Comparison of ENCODE assay signal across 20 cellular contexts in the genomic region with DNA sequence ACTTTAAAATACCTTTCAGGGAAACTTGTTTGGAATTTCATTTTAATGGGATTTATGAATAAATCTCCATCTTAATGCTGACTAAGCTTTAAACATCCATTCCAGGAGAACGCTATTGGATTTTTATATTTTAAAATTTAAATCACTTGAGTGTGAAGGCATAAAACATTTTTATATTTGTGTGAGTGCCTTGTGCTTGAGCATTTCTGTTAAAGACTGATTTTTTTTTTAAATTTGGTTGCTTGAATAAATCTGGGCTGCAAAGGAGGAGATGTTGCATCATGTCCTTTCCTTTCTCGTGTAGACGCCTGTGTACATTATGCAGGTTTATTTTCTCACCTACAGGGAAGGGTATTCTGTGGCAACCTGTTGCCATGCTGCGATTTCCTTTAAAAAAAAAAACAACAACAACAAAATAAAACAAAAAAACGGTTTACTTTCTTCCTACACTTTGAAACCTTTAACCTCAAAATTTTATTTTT.
A peak's percentile ranks its signal among the peaks of the same experiment; 100 is the strongest.
DNase-seq lines count a peak whose midpoint lies in the region; ATAC-seq and TF ChIP-seq lines count a peak whose summit lies in the region.
"Had no signal": no experiment of that assay in that cellular context is flagged by ENCODE, and none has a peak within 500 bp of the region (broad histone marks: within the 10 kb centered on the region; RNA-seq: fewer than 3 reads in every experiment).

No MANE protein-coding gene starts in this region.

- no peaks in the 10 kb centered on the region for H3K27me3 Mint-ChIP-seq in H9 (ENCODE audit: low read depth)
- no peaks in the 10 kb centered on the region for H3K27me3 Mint-ChIP-seq in WTC11 (ENCODE audit: low read depth)
- H3K27me3 Mint-ChIP-seq in endodermal cell (ENCODE audit: insufficient read depth), result no peaks in the 10 kb centered on the region
- no peaks in the 10 kb centered on the region for H3K27me3 Mint-ChIP-seq in neural crest cell (ENCODE audit: low read depth)
- H3K27me3 Mint-ChIP-seq in activated T-cell treated with anti-CD3 and anti-CD28 coated beads, Interleukin-2, amount 50 U/mL, for 4 hours (ENCODE audit: low read depth), result no peaks in the 10 kb centered on the region
- H3K27me3 Mint-ChIP-seq: CD4-positive, alpha-beta T cell had no signal

- H3K27me3 ChIP-seq in H9 (ENCODE audit: insufficient read depth, low read length) (no peaks in the 10 kb centered on the region), endodermal cell (ENCODE audit: control insufficient read depth, insufficient read depth, low read length, poor library complexity, severe bottlenecking) (no peaks in the 10 kb centered on the region), Karpas-422 (ENCODE audit: low read length) (no peaks in the 10 kb centered on the region)
- H3K27me3 ChIP-seq: MG63 had no signal

- H2AK5ac ChIP-seq in H9 (ENCODE audit: insufficient read length, low read length), result no peak overlapping the region

- H3K4me3 ChIP-seq in endodermal cell (ENCODE audit: low read length) (no peak overlapping the region), lower leg skin (ENCODE audit: low read depth, poor library complexity, severe bottlenecking) (no peak overlapping the region), Karpas-422 (ENCODE audit: low read length) (no peak overlapping the region)
- H3K4me3 ChIP-seq: MG63, SK-N-MC had no signal

- no peaks in the 10 kb centered on the region for H3K9me2 ChIP-seq in Karpas-422 (replicated peaks; ENCODE audit: insufficient read depth, low read length)

- H3K36me3 Mint-ChIP-seq in H9 (ENCODE audit: insufficient read depth in 1 of 3, low read depth in 3 of 3) (peaks cover 47 to 65% (median 56%) of the 10 kb centered on the region in 3 experiments), WTC11 (peaks cover 45% of the 10 kb centered on the region), endodermal cell (ENCODE audit: low read depth) (peaks cover 41% of the 10 kb centered on the region), neural crest cell (ENCODE audit: low read depth) (peaks cover 48% of the 10 kb centered on the region)
- H3K36me3 Mint-ChIP-seq in activated T-cell treated with anti-CD3 and anti-CD28 coated beads, Interleukin-2, amount 50 U/mL, for 4 hours (ENCODE audit: insufficient read depth), result no peaks in the 10 kb centered on the region

- CTCF ChIA-PET in WTC11 (lab: Charles Lee), result no interaction called here

- no peak overlapping the region for H2BK15ac ChIP-seq in H9 (ENCODE audit: low read depth, low read length)

- H3K79me2 ChIP-seq in H9 (ENCODE audit: insufficient read depth, low read length) (no peaks in the 10 kb centered on the region), Karpas-422 (ENCODE audit: low read length) (no peaks in the 10 kb centered on the region)

- no peak overlapping the region for H4K8ac ChIP-seq in H9 (replicated peaks; ENCODE audit: insufficient read length, low read depth, low read length)

- H3K27ac ChIP-seq in H9 (ENCODE audit: insufficient read length, low read depth, low read length), result no peak overlapping the region
- H3K27ac ChIP-seq in endodermal cell (ENCODE audit: low read depth, low read length), result peak overlapping the region; percentile 78
- no peak overlapping the region for H3K27ac ChIP-seq in Karpas-422 (ENCODE audit: low read length)
- H3K27ac ChIP-seq: SK-N-MC had no signal

- H3K4me3 Mint-ChIP-seq in H9 (no peak overlapping the region), WTC11 (no peak overlapping the region), endodermal cell (no peak overlapping the region), neural crest cell (no peak overlapping the region)
- H3K4me3 Mint-ChIP-seq in activated T-cell treated with anti-CD3 and anti-CD28 coated beads, Interleukin-2, amount 50 U/mL, for 4 hours, result no peak overlapping the region
- H3K4me3 Mint-ChIP-seq: CD4-positive, alpha-beta T cell had no signal

- no peak overlapping the region for H3K18ac ChIP-seq in H9 (ENCODE audit: insufficient read length, low read depth, low read length)

- peaks cover 50 to 60% of the 10 kb centered on the region in 2 experiments for H3K4me1 Mint-ChIP-seq in H9
- H3K4me1 Mint-ChIP-seq in WTC11, result peaks cover 60% of the 10 kb centered on the region
- peaks cover 26% of the 10 kb centered on the region for H3K4me1 Mint-ChIP-seq in endodermal cell
- peaks cover 48% of the 10 kb centered on the region for H3K4me1 Mint-ChIP-seq in neural crest cell
- H3K4me1 Mint-ChIP-seq in activated T-cell treated with anti-CD3 and anti-CD28 coated beads, Interleukin-2, amount 50 U/mL, for 4 hours (ENCODE audit: low read depth), result no peaks in the 10 kb centered on the region

- ATAC-seq in WTC11, result no peak
- ATAC-seq in activated T-cell treated with anti-CD3 and anti-CD28 coated beads, Interleukin-2, amount 50 U/mL, for 4 hours, result no peak
- ATAC-seq: Right ventricle myocardium inferior had no signal

- no peak overlapping the region for H3K56ac ChIP-seq in H9 (ENCODE audit: insufficient read length, low read depth, low read length)

- TF ChIP-seq CTCF in H9 (conservative IDR thresholded peaks at IDR 0.05) (no peak), WTC11 (IDR thresholded peaks at IDR 0.05) (no peak), endodermal cell (conservative IDR thresholded peaks at IDR 0.05) (no peak), neural crest cell (conservative IDR thresholded peaks at IDR 0.05) (no peak), lower leg skin (IDR thresholded peaks at IDR 0.05) (no peak)

- no peak overlapping the region for H2BK5ac ChIP-seq in H9 (ENCODE audit: insufficient read length, low read length)

- no peak overlapping the region for H3T11ph ChIP-seq in H9 (ENCODE audit: low read length)

- no peak overlapping the region for H2BK12ac ChIP-seq in H9 (ENCODE audit: insufficient read length, low read depth, low read length)

- H3K9me3 ChIP-seq in H9 (ENCODE audit: control insufficient read depth, low read depth, low read length), result no peaks in the 10 kb centered on the region
- H3K9me3 ChIP-seq in endodermal cell (ENCODE audit: control insufficient read depth, low read length), result no peaks in the 10 kb centered on the region
- no peaks in the 10 kb centered on the region for H3K9me3 ChIP-seq in Karpas-422 (ENCODE audit: low read length)
- H3K9me3 ChIP-seq: MG63 had no signal

- H2AFZ ChIP-seq in H9 (ENCODE audit: low read length) (no peak overlapping the region), Karpas-422 (ENCODE audit: low read length) (no peak overlapping the region)

- 100% methylated on average over 1 of the region's 5 CpGs for WGBS in H9 (ENCODE audit: extremely low coverage, insufficient read length, low lambda C conversion rate)
- 67 to 85% methylated on average over 1 to 4 of the region's 5 CpGs for WGBS in endodermal cell (ENCODE audit: insufficient coverage in 1 of 2, insufficient read length in 1 of 2), 2 experiments
- WGBS in lower leg skin, 2 donors, result 88 to 89% methylated on average over 5 of the region's 5 CpGs

- no peak overlapping the region for H4K91ac ChIP-seq in H9 (ENCODE audit: insufficient read length, low read depth, low read length)

- no peak overlapping the region for H3K4ac ChIP-seq in H9 (ENCODE audit: low read depth, low read length)

- H3K4me1 ChIP-seq in H9 (ENCODE audit: insufficient read depth, low read length), result peaks cover 2% of the 10 kb centered on the region; the same call in 1 of the 2 replicates
- H3K4me1 ChIP-seq in endodermal cell (ENCODE audit: control insufficient read depth, insufficient read depth, low read length), result peaks cover 3% of the 10 kb centered on the region
- no peaks in the 10 kb centered on the region for H3K4me1 ChIP-seq in Karpas-422 (ENCODE audit: low read length)

- DNase-seq in H9 (no peak), WTC11 (ENCODE audit: low spot score) (no peak), endodermal cell (no peak), neural crest cell (ENCODE audit: low read depth, low spot score) (no peak), NCI-H526 treated with DMSO at 0.1 percent for 48 hours (lab: John Stamatoyannopoulos, UW) (no peak), lower leg skin (ENCODE audit: low spot score in 2 of 2) (no peak), Karpas-422 (no peak)
- DNase-seq in activated T-cell treated with anti-CD3 and anti-CD28 coated beads, Interleukin-2, amount 50 U/mL, for 4 hours, result no peak
- DNase-seq: CD4-positive, alpha-beta T cell; DMS153; GF-D8; GOT3; Kasumi-1; MG63; NCI-H1048; NCI-H1436 treated with DMSO at 0.1 percent for 48 hours; NCI-H2029; NCI-H446 treated with DMSO at 0.1 percent for 48 hours had no signal

- H3K9me3 Mint-ChIP-seq in H9 (no peaks in the 10 kb centered on the region), WTC11 (no peaks in the 10 kb centered on the region), endodermal cell (no peaks in the 10 kb centered on the region), neural crest cell (no peaks in the 10 kb centered on the region)
- no peaks in the 10 kb centered on the region for H3K9me3 Mint-ChIP-seq in activated T-cell treated with anti-CD3 and anti-CD28 coated beads, Interleukin-2, amount 50 U/mL, for 4 hours
- H3K9me3 Mint-ChIP-seq: CD4-positive, alpha-beta T cell had no signal

- no peak overlapping the region for H2BK20ac ChIP-seq in H9 (ENCODE audit: low read depth, low read length, poor library complexity, severe bottlenecking)

- H3K9ac ChIP-seq in H9 (ENCODE audit: extremely low read depth, insufficient read length, low read length) (no peak overlapping the region), endodermal cell (ENCODE audit: extremely low read depth, low read length, poor library complexity, severe bottlenecking) (no peak overlapping the region), Karpas-422 (ENCODE audit: low read length) (no peak overlapping the region)

- H4K5ac ChIP-seq in H9 (ENCODE audit: insufficient read length, low read depth, low read length), result no peak overlapping the region

- intact Hi-C loops in lower leg skin (cut with DNase I; ENCODE audit: low total_unique reads), result no loop called here

- H3K14ac ChIP-seq in H9 (ENCODE audit: insufficient read depth, low read length), result no peak overlapping the region

- no peak overlapping the region for H3K23ac ChIP-seq in H9 (ENCODE audit: insufficient read length, low read depth, low read length)

- no peak overlapping the region for H2BK120ac ChIP-seq in H9 (ENCODE audit: low read depth, low read length, poor library complexity, severe bottlenecking)

- peak overlapping the region; percentile 88 to 97 (median 88); a peak in 6 of 7 replicates for H3K27ac Mint-ChIP-seq in H9
- peak overlapping the region; percentile 89 for H3K27ac Mint-ChIP-seq in WTC11
- H3K27ac Mint-ChIP-seq in endodermal cell, result no peak overlapping the region
- peak overlapping the region; percentile 61 for H3K27ac Mint-ChIP-seq in neural crest cell (ENCODE audit: unreplicated experiment)
- H3K27ac Mint-ChIP-seq: CD4-positive, alpha-beta T cell had no signal

- POLR2A ChIA-PET in WTC11 (lab: Charles Lee), result no interaction called here

- H3K4me2 ChIP-seq in H9 (ENCODE audit: insufficient read depth, insufficient read length, low read length) (no peak overlapping the region), Karpas-422 (ENCODE audit: low read depth, low read length, poor library complexity, severe bottlenecking) (no peak overlapping the region)

- H4K20me1 ChIP-seq in H9 (ENCODE audit: control insufficient read depth, insufficient read depth, insufficient read length), result no peaks in the 10 kb centered on the region
- H4K20me1 ChIP-seq in Karpas-422 (ENCODE audit: insufficient read depth, low read depth, low read length), result no peaks in the 10 kb centered on the region

- peaks cover 52% of the 10 kb centered on the region for H3K36me3 ChIP-seq in endodermal cell (ENCODE audit: control insufficient read depth, insufficient read depth, low read length)
- H3K36me3 ChIP-seq in Karpas-422 (ENCODE audit: insufficient read depth, low read length), result no peaks in the 10 kb centered on the region
- H3K36me3 ChIP-seq: MG63 had no signal

- no peaks in the 10 kb centered on the region for H3K79me1 ChIP-seq in H9 (ENCODE audit: insufficient read depth, low read depth, low read length, poor library complexity, severe bottlenecking)

- no peak for TF ChIP-seq POLR2A in lower leg skin (IDR thresholded peaks at IDR 0.05)

- no peaks in the 10 kb centered on the region for H3K23me2 ChIP-seq in H9 (ENCODE audit: insufficient read length, low read depth, low read length, poor library complexity, severe bottlenecking)
